ENCODE assay signal across 1 cellular context in the genomic region with DNA sequence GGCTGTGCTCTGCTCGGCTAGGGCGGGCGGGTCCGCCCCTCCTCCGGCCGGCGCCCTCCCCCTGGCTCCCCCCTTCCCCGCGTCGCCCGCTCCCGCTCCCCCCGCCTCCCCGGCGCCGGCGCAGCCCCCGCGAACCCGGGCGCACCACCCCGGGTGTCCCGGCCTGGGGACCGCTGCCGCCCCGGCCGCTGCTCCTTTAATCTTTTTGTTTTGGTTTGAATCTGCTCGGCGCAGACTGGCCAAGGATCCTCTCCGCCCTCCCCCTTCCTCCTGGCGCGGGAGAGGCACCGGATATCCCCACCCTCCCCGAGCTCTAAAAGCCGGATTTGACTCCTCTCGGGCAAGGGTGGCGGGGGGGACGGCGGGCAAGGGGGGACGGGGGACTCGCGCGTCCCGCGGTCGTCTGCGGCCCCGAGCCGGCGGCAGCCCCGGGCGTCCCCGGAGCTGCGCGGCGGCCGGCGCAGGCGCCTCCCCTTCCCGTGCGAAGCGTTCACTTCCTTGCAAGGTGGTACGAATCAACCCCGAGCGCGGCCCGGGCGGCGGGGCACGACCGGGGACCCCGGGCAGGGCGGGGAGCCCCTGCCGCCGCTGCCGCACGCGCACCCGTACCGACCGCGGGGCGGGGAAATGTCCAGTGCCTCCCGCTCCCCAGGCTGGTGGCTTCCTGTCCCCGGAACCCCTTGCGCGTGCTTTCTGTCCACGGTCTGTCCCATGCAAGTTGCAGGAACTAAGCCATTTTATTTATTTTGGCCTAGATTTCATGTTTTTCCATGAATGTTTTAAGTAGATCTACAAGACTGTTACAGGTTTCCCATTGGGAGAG.
A peak's percentile ranks its signal among the peaks of the same experiment; 100 is the strongest.
TF ChIP-seq lines count a peak whose summit lies in the region.

A gene with protein sequence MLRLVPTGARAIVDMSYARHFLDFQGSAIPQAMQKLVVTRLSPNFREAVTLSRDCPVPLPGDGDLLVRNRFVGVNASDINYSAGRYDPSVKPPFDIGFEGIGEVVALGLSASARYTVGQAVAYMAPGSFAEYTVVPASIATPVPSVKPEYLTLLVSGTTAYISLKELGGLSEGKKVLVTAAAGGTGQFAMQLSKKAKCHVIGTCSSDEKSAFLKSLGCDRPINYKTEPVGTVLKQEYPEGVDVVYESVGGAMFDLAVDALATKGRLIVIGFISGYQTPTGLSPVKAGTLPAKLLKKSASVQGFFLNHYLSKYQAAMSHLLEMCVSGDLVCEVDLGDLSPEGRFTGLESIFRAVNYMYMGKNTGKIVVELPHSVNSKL (minus strand): TSS at position 11 of the 823 bp plus-strand sequence. CDS start 81 bp downstream, outside the sequence.

TF ChIP-seq in HepG2, 621 proteins besides CTCF, POLR2A, EP300 and RAD21 (continued from another document and continues in another):
- TF ChIP-seq, protein P1, sequence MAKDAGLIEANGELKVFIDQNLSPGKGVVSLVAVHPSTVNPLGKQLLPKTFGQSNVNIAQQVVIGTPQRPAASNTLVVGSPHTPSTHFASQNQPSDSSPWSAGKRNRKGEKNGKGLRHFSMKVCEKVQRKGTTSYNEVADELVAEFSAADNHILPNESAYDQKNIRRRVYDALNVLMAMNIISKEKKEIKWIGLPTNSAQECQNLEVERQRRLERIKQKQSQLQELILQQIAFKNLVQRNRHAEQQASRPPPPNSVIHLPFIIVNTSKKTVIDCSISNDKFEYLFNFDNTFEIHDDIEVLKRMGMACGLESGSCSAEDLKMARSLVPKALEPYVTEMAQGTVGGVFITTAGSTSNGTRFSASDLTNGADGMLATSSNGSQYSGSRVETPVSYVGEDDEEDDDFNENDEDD (CRISPR knock-in tag; IDR thresholded peaks at IDR 0.05; ENCODE audit: borderline replicate concordance): no peak; the same call in 1 of the 2 replicates
- TF ChIP-seq ZNF749 (CRISPR knock-in tag; IDR thresholded peaks at IDR 0.05; ENCODE audit: borderline replicate concordance) (0 out of 2 replicates have a peak, but pooled peaks have one; percentile 52), SRSF9 (IDR thresholded peaks at IDR 0.05; ENCODE audit: borderline replicate concordance, insufficient read depth, low read depth, low read length, poor library complexity, severe bottlenecking) (no peak), MTA3 (CRISPR knock-in tag; IDR thresholded peaks at IDR 0.05) (no peak), GTF3A (CRISPR knock-in tag; conservative IDR thresholded peaks at IDR 0.05) (no peak), AHR (CRISPR knock-in tag; IDR thresholded peaks at IDR 0.05) (no peak), ZNF83 (CRISPR knock-in tag; IDR thresholded peaks at IDR 0.05; ENCODE audit: borderline replicate concordance) (no peak), ZNF446 (CRISPR knock-in tag; IDR thresholded peaks at IDR 0.05) (no peak), CC2D1A (CRISPR knock-in tag; IDR thresholded peaks at IDR 0.05) (no peak), ONECUT2 (CRISPR knock-in tag; IDR thresholded peaks at IDR 0.05) (no peak), ZNF816 (CRISPR knock-in tag; IDR thresholded peaks at IDR 0.05; ENCODE audit: borderline replicate concordance) (no peak; the same call in 1 of the 2 replicates), ZBTB20 (CRISPR knock-in tag; IDR thresholded peaks at IDR 0.05; ENCODE audit: borderline replicate concordance, low read depth) (peak; percentile 29; the same call in 1 of the 2 replicates), ATF1 (CRISPR knock-in tag; IDR thresholded peaks at IDR 0.05) (no peak), ELF4 (CRISPR knock-in tag; IDR thresholded peaks at IDR 0.05; ENCODE audit: borderline replicate concordance) (no peak), ZNF124 (CRISPR knock-in tag; IDR thresholded peaks at IDR 0.05) (no peak), JUND (CRISPR knock-in tag; IDR thresholded peaks at IDR 0.05) (no peak), ZSCAN20 (CRISPR knock-in tag; IDR thresholded peaks at IDR 0.05; ENCODE audit: borderline replicate concordance) (0 out of 2 replicates have a peak, but pooled peaks have one; percentile 15), GFI1 (CRISPR knock-in tag; IDR thresholded peaks at IDR 0.05; ENCODE audit: borderline replicate concordance) (no peak), ZMAT3 (CRISPR knock-in tag; conservative IDR thresholded peaks at IDR 0.05) (no peak), TBX3 (IDR thresholded peaks at IDR 0.05; ENCODE audit: borderline replicate concordance) (no peak), MTF1 (CRISPR knock-in tag; IDR thresholded peaks at IDR 0.05) (no peak)
- TF ChIP-seq, protein P2, sequence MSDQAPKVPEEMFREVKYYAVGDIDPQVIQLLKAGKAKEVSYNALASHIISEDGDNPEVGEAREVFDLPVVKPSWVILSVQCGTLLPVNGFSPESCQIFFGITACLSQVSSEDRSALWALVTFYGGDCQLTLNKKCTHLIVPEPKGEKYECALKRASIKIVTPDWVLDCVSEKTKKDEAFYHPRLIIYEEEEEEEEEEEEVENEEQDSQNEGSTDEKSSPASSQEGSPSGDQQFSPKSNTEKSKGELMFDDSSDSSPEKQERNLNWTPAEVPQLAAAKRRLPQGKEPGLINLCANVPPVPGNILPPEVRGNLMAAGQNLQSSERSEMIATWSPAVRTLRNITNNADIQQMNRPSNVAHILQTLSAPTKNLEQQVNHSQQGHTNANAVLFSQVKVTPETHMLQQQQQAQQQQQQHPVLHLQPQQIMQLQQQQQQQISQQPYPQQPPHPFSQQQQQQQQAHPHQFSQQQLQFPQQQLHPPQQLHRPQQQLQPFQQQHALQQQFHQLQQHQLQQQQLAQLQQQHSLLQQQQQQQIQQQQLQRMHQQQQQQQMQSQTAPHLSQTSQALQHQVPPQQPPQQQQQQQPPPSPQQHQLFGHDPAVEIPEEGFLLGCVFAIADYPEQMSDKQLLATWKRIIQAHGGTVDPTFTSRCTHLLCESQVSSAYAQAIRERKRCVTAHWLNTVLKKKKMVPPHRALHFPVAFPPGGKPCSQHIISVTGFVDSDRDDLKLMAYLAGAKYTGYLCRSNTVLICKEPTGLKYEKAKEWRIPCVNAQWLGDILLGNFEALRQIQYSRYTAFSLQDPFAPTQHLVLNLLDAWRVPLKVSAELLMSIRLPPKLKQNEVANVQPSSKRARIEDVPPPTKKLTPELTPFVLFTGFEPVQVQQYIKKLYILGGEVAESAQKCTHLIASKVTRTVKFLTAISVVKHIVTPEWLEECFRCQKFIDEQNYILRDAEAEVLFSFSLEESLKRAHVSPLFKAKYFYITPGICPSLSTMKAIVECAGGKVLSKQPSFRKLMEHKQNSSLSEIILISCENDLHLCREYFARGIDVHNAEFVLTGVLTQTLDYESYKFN (CRISPR knock-in tag; conservative IDR thresholded peaks at IDR 0.05): 0 out of 2 replicates have a peak, but pooled peaks have one; percentile 17
- TF ChIP-seq, protein P3, sequence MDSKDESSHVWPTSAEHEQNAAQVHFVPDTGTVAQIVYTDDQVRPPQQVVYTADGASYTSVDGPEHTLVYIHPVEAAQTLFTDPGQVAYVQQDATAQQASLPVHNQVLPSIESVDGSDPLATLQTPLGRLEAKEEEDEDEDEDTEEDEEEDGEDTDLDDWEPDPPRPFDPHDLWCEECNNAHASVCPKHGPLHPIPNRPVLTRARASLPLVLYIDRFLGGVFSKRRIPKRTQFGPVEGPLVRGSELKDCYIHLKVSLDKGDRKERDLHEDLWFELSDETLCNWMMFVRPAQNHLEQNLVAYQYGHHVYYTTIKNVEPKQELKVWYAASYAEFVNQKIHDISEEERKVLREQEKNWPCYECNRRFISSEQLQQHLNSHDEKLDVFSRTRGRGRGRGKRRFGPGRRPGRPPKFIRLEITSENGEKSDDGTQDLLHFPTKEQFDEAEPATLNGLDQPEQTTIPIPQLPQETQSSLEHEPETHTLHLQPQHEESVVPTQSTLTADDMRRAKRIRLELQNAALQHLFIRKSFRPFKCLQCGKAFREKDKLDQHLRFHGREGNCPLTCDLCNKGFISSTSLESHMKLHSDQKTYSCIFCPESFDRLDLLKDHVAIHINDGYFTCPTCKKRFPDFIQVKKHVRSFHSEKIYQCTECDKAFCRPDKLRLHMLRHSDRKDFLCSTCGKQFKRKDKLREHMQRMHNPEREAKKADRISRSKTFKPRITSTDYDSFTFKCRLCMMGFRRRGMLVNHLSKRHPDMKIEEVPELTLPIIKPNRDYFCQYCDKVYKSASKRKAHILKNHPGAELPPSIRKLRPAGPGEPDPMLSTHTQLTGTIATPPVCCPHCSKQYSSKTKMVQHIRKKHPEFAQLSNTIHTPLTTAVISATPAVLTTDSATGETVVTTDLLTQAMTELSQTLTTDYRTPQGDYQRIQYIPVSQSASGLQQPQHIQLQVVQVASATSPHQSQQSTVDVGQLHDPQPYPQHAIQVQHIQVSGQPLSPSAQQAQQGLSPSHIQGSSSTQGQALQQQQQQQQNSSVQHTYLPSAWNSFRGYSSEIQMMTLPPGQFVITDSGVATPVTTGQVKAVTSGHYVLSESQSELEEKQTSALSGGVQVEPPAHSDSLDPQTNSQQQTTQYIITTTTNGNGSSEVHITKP (CRISPR knock-in tag; IDR thresholded peaks at IDR 0.05; ENCODE audit: low read depth): no peak
- TF ChIP-seq, protein P4, sequence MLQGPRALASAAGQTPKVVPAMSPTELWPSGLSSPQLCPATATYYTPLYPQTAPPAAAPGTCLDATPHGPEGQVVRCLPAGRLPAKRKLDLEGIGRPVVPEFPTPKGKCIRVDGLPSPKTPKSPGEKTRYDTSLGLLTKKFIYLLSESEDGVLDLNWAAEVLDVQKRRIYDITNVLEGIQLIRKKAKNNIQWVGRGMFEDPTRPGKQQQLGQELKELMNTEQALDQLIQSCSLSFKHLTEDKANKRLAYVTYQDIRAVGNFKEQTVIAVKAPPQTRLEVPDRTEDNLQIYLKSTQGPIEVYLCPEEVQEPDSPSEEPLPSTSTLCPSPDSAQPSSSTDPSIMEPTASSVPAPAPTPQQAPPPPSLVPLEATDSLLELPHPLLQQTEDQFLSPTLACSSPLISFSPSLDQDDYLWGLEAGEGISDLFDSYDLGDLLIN (CRISPR knock-in tag; IDR thresholded peaks at IDR 0.05; ENCODE audit: borderline replicate concordance): no peak
- TF ChIP-seq, protein P5, sequence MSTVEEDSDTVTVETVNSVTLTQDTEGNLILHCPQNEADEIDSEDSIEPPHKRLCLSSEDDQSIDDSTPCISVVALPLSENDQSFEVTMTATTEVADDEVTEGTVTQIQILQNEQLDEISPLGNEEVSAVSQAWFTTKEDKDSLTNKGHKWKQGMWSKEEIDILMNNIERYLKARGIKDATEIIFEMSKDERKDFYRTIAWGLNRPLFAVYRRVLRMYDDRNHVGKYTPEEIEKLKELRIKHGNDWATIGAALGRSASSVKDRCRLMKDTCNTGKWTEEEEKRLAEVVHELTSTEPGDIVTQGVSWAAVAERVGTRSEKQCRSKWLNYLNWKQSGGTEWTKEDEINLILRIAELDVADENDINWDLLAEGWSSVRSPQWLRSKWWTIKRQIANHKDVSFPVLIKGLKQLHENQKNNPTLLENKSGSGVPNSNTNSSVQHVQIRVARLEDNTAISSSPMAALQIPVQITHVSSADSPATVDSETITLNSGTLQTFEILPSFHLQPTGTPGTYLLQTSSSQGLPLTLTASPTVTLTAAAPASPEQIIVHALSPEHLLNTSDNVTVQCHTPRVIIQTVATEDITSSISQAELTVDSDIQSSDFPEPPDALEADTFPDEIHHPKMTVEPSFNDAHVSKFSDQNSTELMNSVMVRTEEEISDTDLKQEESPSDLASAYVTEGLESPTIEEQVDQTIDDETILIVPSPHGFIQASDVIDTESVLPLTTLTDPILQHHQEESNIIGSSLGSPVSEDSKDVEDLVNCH (CRISPR knock-in tag; IDR thresholded peaks at IDR 0.05): no peak
- TF ChIP-seq, protein P6, sequence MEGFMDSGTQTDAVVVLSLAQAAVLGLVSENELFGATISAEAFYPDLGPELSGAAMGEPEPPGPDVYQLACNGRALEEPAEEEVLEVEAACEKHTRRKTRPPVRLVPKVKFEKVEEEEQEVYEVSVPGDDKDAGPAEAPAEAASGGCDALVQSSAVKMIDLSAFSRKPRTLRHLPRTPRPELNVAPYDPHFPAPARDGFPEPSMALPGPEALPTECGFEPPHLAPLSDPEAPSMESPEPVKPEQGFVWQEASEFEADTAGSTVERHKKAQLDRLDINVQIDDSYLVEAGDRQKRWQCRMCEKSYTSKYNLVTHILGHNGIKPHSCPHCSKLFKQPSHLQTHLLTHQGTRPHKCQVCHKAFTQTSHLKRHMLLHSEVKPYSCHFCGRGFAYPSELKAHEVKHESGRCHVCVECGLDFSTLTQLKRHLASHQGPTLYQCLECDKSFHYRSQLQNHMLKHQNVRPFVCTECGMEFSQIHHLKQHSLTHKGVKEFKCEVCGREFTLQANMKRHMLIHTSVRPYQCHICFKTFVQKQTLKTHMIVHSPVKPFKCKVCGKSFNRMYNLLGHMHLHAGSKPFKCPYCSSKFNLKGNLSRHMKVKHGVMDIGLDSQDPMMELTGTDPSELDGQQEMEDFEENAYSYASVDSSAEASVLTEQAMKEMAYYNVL (CRISPR knock-in tag; IDR thresholded peaks at IDR 0.05; ENCODE audit: borderline replicate concordance): no peak
- TF ChIP-seq, protein P7, sequence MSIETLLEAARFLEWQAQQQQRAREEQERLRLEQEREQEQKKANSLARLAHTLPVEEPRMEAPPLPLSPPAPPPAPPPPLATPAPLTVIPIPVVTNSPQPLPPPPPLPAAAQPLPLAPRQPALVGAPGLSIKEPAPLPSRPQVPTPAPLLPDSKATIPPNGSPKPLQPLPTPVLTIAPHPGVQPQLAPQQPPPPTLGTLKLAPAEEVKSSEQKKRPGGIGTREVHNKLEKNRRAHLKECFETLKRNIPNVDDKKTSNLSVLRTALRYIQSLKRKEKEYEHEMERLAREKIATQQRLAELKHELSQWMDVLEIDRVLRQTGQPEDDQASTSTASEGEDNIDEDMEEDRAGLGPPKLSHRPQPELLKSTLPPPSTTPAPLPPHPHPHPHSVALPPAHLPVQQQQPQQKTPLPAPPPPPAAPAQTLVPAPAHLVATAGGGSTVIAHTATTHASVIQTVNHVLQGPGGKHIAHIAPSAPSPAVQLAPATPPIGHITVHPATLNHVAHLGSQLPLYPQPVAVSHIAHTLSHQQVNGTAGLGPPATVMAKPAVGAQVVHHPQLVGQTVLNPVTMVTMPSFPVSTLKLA (IDR thresholded peaks at IDR 0.05): no peak
- TF ChIP-seq, protein P8, sequence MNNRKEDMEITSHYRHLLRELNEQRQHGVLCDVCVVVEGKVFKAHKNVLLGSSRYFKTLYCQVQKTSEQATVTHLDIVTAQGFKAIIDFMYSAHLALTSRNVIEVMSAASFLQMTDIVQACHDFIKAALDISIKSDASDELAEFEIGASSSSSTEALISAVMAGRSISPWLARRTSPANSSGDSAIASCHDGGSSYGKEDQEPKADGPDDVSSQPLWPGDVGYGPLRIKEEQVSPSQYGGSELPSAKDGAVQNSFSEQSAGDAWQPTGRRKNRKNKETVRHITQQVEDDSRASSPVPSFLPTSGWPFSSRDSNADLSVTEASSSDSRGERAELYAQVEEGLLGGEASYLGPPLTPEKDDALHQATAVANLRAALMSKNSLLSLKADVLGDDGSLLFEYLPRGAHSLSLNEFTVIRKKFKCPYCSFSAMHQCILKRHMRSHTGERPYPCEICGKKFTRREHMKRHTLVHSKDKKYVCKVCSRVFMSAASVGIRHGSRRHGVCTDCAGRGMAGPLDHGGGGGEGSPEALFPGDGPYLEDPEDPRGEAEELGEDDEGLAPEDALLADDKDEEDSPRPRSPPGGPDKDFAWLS (CRISPR knock-in tag; IDR thresholded peaks at IDR 0.05; ENCODE audit: borderline replicate concordance): no peak
- TF ChIP-seq, protein P9, sequence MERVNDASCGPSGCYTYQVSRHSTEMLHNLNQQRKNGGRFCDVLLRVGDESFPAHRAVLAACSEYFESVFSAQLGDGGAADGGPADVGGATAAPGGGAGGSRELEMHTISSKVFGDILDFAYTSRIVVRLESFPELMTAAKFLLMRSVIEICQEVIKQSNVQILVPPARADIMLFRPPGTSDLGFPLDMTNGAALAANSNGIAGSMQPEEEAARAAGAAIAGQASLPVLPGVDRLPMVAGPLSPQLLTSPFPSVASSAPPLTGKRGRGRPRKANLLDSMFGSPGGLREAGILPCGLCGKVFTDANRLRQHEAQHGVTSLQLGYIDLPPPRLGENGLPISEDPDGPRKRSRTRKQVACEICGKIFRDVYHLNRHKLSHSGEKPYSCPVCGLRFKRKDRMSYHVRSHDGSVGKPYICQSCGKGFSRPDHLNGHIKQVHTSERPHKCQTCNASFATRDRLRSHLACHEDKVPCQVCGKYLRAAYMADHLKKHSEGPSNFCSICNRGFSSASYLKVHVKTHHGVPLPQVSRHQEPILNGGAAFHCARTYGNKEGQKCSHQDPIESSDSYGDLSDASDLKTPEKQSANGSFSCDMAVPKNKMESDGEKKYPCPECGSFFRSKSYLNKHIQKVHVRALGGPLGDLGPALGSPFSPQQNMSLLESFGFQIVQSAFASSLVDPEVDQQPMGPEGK (CRISPR knock-in tag; IDR thresholded peaks at IDR 0.05): peak; percentile 71; the same call in 1 of the 2 replicates
